ENCODE assay signal across 8 cellular contexts in the genomic region with DNA sequence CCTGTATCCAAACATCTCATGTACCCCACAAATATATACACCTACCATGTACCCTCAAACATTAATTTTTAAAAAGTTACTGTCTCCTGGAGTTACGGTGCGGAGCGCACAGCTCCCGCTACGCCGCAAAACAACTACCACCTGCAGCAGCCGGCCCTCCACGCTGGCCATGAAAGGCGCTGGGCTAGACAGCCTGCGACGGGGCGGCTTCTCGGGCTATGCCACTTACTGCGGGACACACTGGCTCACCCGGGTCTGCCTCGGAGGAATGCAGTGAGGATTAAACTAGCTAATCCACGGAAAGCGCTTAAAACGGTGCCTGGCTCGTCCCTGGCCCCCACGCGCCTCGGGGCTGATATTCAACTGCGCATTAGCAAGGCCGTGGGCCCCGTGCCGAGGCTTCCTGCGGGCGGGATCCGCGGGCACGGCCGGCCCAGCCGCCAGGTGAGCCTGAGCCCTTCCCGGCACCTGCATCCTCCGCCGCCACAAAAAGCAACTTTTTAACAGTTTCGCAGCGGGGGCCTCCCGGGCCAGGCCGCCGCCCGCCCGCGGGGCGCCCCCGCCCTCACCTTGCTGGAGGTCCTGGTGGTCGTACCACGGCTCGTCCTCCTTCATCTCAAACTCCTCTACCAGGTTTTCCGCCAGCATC. TPM values are rescaled to one million over a fixed set of nuclear protein-coding genes. Genes with fewer than 3 reads are reported as not detected.
A peak's percentile ranks its signal among the peaks of the same experiment; 100 is the strongest.
DNase-seq lines count a peak whose midpoint lies in the region; ATAC-seq and TF ChIP-seq lines count a peak whose summit lies in the region.

No MANE protein-coding gene starts in this region.

- peak overlapping the region; percentile 70 for H2AFZ ChIP-seq in GM23338

- peaks cover 40% of the 10 kb centered on the region for H3K4me1 Mint-ChIP-seq in GM23338
- H3K4me1 Mint-ChIP-seq in natural killer cell treated with Interleukin-12 subunit alpha and Interleukin-12 subunit beta and Interleukin-15 and Interleukin-18, amount 100 ng/mL, for 72 hours (ENCODE audit: low read depth in 2 of 2), result peaks cover 32 to 39% of the 10 kb centered on the region in 2 donors

- intact Hi-C loops in vagina (cut with DNase I), result loop anchor here (10.0 kb wide), 1 partner anchor 169 kb away; a partner anchor contains a TSS

- peak overlapping the region; percentile 92 for H3K4me3 Mint-ChIP-seq in GM23338
- H3K4me3 Mint-ChIP-seq in natural killer cell treated with Interleukin-12 subunit alpha and Interleukin-12 subunit beta and Interleukin-15 and Interleukin-18, amount 100 ng/mL, for 72 hours, result peak overlapping the region; percentile 94

- 0 out of 2 replicates have a peak, but pooled peaks cover 5% of the 10 kb centered on the region for H3F3A ChIP-seq in GM23338 (replicated peaks; ENCODE audit: low read depth)

- H3K27me3 ChIP-seq in GM23338 (ENCODE audit: insufficient read depth), result peaks cover 13% of the 10 kb centered on the region
- H3K27me3 ChIP-seq in vagina, result no peaks in the 10 kb centered on the region

- H3K4me2 ChIP-seq in GM23338, result peak overlapping the region; percentile 98

- H3K27ac ChIP-seq in GM23338 (ENCODE audit: low read depth), result no peak overlapping the region
- peak overlapping the region; percentile 89 for H3K27ac ChIP-seq in vagina

- peak overlapping the region; percentile 96 for H3K9ac ChIP-seq in ES-I3 (ENCODE audit: low read depth, low read length)

- H3K36me3 Mint-ChIP-seq in GM23338 (ENCODE audit: low read depth), result peaks cover 8% of the 10 kb centered on the region
- no peaks in the 10 kb centered on the region for H3K36me3 Mint-ChIP-seq in natural killer cell treated with Interleukin-12 subunit alpha and Interleukin-12 subunit beta and Interleukin-15 and Interleukin-18, amount 100 ng/mL, for 72 hours

- no peaks in the 10 kb centered on the region for H3K9me3 Mint-ChIP-seq in GM23338
- no peaks in the 10 kb centered on the region for H3K9me3 Mint-ChIP-seq in natural killer cell treated with Interleukin-12 subunit alpha and Interleukin-12 subunit beta and Interleukin-15 and Interleukin-18, amount 100 ng/mL, for 72 hours

- peaks cover 12% of the 10 kb centered on the region for H3K27me3 Mint-ChIP-seq in GM23338 (ENCODE audit: insufficient read depth, low read depth, poor library complexity)
- peaks cover 2 to 6% of the 10 kb centered on the region in 2 donors for H3K27me3 Mint-ChIP-seq in natural killer cell treated with Interleukin-12 subunit alpha and Interleukin-12 subunit beta and Interleukin-15 and Interleukin-18, amount 100 ng/mL, for 72 hours

- peak; percentile 61 for DNase-seq in GM23338 (ENCODE audit: low spot score)
- peak; percentile 36 for DNase-seq in M059J (ENCODE audit: low read depth)
- peak; percentile 46 for DNase-seq in activated CD8-positive, alpha-beta memory T cell treated with anti-CD3 and anti-CD28 coated beads, Interleukin-2, amount 50 U/mL, for 4 hours
- peak; percentile 60 for DNase-seq in natural killer cell treated with Interleukin-12 subunit alpha and Interleukin-12 subunit beta and Interleukin-15 and Interleukin-18, amount 100 ng/mL, for 72 hours (ENCODE audit: low spot score)
- DNase-seq in vagina (ENCODE audit: extremely low spot score in 2 of 2), result no peak
- no peak for DNase-seq in NOMO-1 treated with DMSO at 0.1 percent for 48 hours (lab: John Stamatoyannopoulos, UW; ENCODE audit: unreplicated experiment)

- ATAC-seq in GM23338, result peak; percentile 19
- ATAC-seq in esophagus mucosa, result peak; percentile 39
- ATAC-seq in natural killer cell treated with Interleukin-12 subunit alpha and Interleukin-12 subunit beta and Interleukin-15 and Interleukin-18, amount 100 ng/mL, for 72 hours, result peak; percentile 2 to 20

- H3K36me3 ChIP-seq in ES-I3 (ENCODE audit: insufficient read depth, low read length), result no peaks in the 10 kb centered on the region
- H3K36me3 ChIP-seq in GM23338 (ENCODE audit: insufficient read depth), result no peaks in the 10 kb centered on the region
- no peaks in the 10 kb centered on the region for H3K36me3 ChIP-seq in vagina

- peak overlapping the region; percentile 91; the same call in 1 of the 2 replicates for H3K27ac Mint-ChIP-seq in GM23338
- H3K27ac Mint-ChIP-seq in natural killer cell treated with Interleukin-12 subunit alpha and Interleukin-12 subunit beta and Interleukin-15 and Interleukin-18, amount 100 ng/mL, for 72 hours, result peak overlapping the region; percentile 63 to 81

- H3K79me2 ChIP-seq in GM23338 (replicated peaks; ENCODE audit: insufficient read depth), result peaks cover 53% of the 10 kb centered on the region

- no peak for TF ChIP-seq CTCF in GM23338 (conservative IDR thresholded peaks at IDR 0.05; ENCODE audit: low read depth in 2 of 2)
- no peak for TF ChIP-seq CTCF in vagina (IDR thresholded peaks at IDR 0.05)

- H3K4me1 ChIP-seq in ES-I3 (ENCODE audit: insufficient read depth, low read length) (peaks cover 21% of the 10 kb centered on the region), GM23338 (ENCODE audit: insufficient read depth) (peaks cover 36% of the 10 kb centered on the region), vagina (peaks cover 55% of the 10 kb centered on the region)

- H3K9me3 ChIP-seq in ES-I3 (ENCODE audit: control insufficient read depth, insufficient read depth, low read length), result no peaks in the 10 kb centered on the region
- H3K9me3 ChIP-seq in vagina, result no peaks in the 10 kb centered on the region

- H3K4me3 ChIP-seq in GM23338, result peak overlapping the region; percentile 93
- H3K4me3 ChIP-seq in vagina, result peak overlapping the region; percentile 85 to 98

- H4K20me1 ChIP-seq in GM23338 (replicated peaks; ENCODE audit: insufficient read depth), result peaks cover 24% of the 10 kb centered on the region

- no peak for TF ChIP-seq POLR2A in vagina (IDR thresholded peaks at IDR 0.05)

- no peaks in the 10 kb centered on the region for H3K9me2 ChIP-seq in GM23338 (ENCODE audit: insufficient read depth)

TF ChIP-seq in GM23338, 12 proteins besides CTCF, POLR2A, EP300 and RAD21 (continues in another document):
- TF ChIP-seq EZH2 (IDR thresholded peaks at IDR 0.05; ENCODE audit: low read depth, unreplicated experiment) (no peak), EZH2phosphoT487 (IDR thresholded peaks at IDR 0.05; ENCODE audit: unreplicated experiment) (no peak), CREB1 (CRISPR knock-in tag; IDR thresholded peaks at IDR 0.05; ENCODE audit: low read depth) (no peak), POLR2AphosphoS5 (IDR thresholded peaks at IDR 0.05; ENCODE audit: low read depth) (no peak)
- TF ChIP-seq, protein P1, sequence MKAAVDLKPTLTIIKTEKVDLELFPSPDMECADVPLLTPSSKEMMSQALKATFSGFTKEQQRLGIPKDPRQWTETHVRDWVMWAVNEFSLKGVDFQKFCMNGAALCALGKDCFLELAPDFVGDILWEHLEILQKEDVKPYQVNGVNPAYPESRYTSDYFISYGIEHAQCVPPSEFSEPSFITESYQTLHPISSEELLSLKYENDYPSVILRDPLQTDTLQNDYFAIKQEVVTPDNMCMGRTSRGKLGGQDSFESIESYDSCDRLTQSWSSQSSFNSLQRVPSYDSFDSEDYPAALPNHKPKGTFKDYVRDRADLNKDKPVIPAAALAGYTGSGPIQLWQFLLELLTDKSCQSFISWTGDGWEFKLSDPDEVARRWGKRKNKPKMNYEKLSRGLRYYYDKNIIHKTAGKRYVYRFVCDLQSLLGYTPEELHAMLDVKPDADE (IDR thresholded peaks at IDR 0.05), result no peak

RNA-seq across cellular contexts. Expression of a gene that starts 0.6 kb away (rescaled TPM):
- 39.3 and 43.7 TPM in 2 replicates for total RNA-seq in GM23338 (2014; rRNA removed; shearing (Covaris generic))
- 13.0 and 17.7 TPM in 2 replicates for polyA plus RNA-seq in GM23338 (2016; fragmentation: Nextera tagmentation; extraction: Ambion mirVana)
- total RNA-seq in M059J (2014; rRNA removed; shearing (Covaris generic)), result 33.8 and 51.1 TPM in 2 replicates
- total RNA-seq in esophagus mucosa, result 3.6 TPM
- total RNA-seq in natural killer cell treated with Interleukin-12 subunit alpha and Interleukin-12 subunit beta and Interleukin-15 and Interleukin-18, amount 100 ng/mL, for 72 hours, result 10 to 100 TPM; 41.5 to 47.6 TPM
- 33.9 TPM for total RNA-seq in vagina

Comparison
In these comparisons a context has a peak if more than half of its experiments do, and no peak if none do; other contexts are left out.
1. DNase-seq: peak in GM23338 (single experiment), M059J (single experiment), activated CD8-positive, alpha-beta memory T cell treated with anti-CD3 and anti-CD28 coated beads, Interleukin-2, amount 50 U/mL, for 4 hours (single experiment) and natural killer cell treated with Interleukin-12 subunit alpha and Interleukin-12 subunit beta and Interleukin-15 and Interleukin-18, amount 100 ng/mL, for 72 hours (single experiment); none in vagina (0 of 2) and NOMO-1 treated with DMSO at 0.1 percent for 48 hours (single experiment).
2. Peak in every context shown above with its lines, with median percentiles within 50 percentile points of each other: ATAC-seq.